ENCODE assay signal across 11 cellular contexts in the genomic region with DNA sequence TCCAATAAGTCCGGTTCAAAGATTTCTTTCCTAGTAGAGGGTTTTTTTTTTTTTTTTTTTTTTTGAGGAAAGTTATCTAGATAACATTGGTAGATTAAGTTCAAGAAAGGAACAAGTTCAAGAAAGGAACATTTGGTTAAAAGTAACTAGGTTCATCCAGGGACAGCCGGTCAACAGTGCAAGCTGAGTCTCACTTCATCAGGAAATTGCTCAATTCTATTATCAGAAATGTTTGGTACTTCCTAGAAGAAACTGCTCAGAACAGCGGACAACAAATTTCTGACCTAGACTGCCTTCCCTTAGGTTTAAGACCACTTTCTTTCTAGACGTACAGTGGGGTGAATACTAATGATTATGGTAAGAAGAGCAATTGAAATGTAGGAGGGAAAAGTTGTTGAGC. TPM values are rescaled to one million over a fixed set of nuclear protein-coding genes. Genes with fewer than 3 reads are reported as not detected.
DNase-seq lines count a peak whose midpoint lies in the region; ATAC-seq and TF ChIP-seq lines count a peak whose summit lies in the region.
"Had no signal": no experiment of that assay in that cellular context is flagged by ENCODE, and none has a peak within 500 bp of the region (broad histone marks: within the 10 kb centered on the region; RNA-seq: fewer than 3 reads in every experiment).

No MANE protein-coding gene starts in this region.

- peak overlapping the region; percentile 33 for H3K4me3 ChIP-seq in CD4-positive, CD25-positive, alpha-beta regulatory T cell (ENCODE audit: low read depth, low read length)
- H3K4me3 ChIP-seq in endodermal cell (ENCODE audit: low read length): no peak overlapping the region
- H3K4me3 ChIP-seq: GM12878 had no signal

- no peaks in the 10 kb centered on the region for H3K36me3 ChIP-seq in CD4-positive, CD25-positive, alpha-beta regulatory T cell (ENCODE audit: control insufficient read depth, insufficient read depth, low read length)
- H3K36me3 ChIP-seq in endodermal cell (ENCODE audit: control insufficient read depth, insufficient read depth, low read length): no peaks in the 10 kb centered on the region

- H3K4me1 ChIP-seq in CD4-positive, CD25-positive, alpha-beta regulatory T cell (ENCODE audit: control insufficient read depth, insufficient read depth, low read length, poor library complexity, severe bottlenecking): peaks cover 77% of the 10 kb centered on the region
- H3K4me1 ChIP-seq in endodermal cell (ENCODE audit: control insufficient read depth, insufficient read depth, low read length): no peaks in the 10 kb centered on the region

- no peaks in the 10 kb centered on the region for H3K27me3 ChIP-seq in CD4-positive, CD25-positive, alpha-beta regulatory T cell (ENCODE audit: control insufficient read depth, insufficient read depth, low read length)
- H3K27me3 ChIP-seq in endodermal cell (ENCODE audit: control insufficient read depth, insufficient read depth, low read length, poor library complexity, severe bottlenecking): no peaks in the 10 kb centered on the region

- H3K9me3 ChIP-seq in CD4-positive, CD25-positive, alpha-beta regulatory T cell (ENCODE audit: control insufficient read depth in 2 of 2, low read length in 2 of 2): no peaks in the 10 kb centered on the region
- no peaks in the 10 kb centered on the region for H3K9me3 ChIP-seq in endodermal cell (ENCODE audit: control insufficient read depth, low read length)
- H3K9me3 ChIP-seq: SK-N-SH had no signal

- no peak for TF ChIP-seq CTCF in endodermal cell (conservative IDR thresholded peaks at IDR 0.05)

- WGBS in endodermal cell (ENCODE audit: insufficient coverage in 1 of 2, insufficient read length in 1 of 2), 2 experiments: 91 to 96% methylated on average over 4 of the region's 4 CpGs

- no peak overlapping the region for H3K9ac ChIP-seq in endodermal cell (ENCODE audit: extremely low read depth, low read length, poor library complexity, severe bottlenecking)
- H3K9ac ChIP-seq: SK-N-SH had no signal

- H3K9me3 Mint-ChIP-seq in CD4-positive, CD25-positive, alpha-beta regulatory T cell: peaks cover 0 to 3% (median 0%) of the 10 kb centered on the region in 7 donors
- H3K9me3 Mint-ChIP-seq in endodermal cell: no peaks in the 10 kb centered on the region
- H3K9me3 Mint-ChIP-seq in natural killer cell treated with Interleukin-12 subunit alpha and Interleukin-12 subunit beta and Interleukin-15 and Interleukin-18, amount 100 ng/mL, for 72 hours: peaks cover 10% of the 10 kb centered on the region
- no peaks in the 10 kb centered on the region for H3K9me3 Mint-ChIP-seq in stimulated activated naive B cell treated with anti-CD40 and anti-IgM and Interleukin-4, amounts not matched to agents 10 μg/mL and 1 μg/mL and 100 μg/mL, for 72 hours

- H3K27ac Mint-ChIP-seq in CD4-positive, CD25-positive, alpha-beta regulatory T cell: peak overlapping the region; percentile 81 to 97 (median 89)
- no peak overlapping the region for H3K27ac Mint-ChIP-seq in endodermal cell
- peak overlapping the region; percentile 97 for H3K27ac Mint-ChIP-seq in natural killer cell treated with Interleukin-12 subunit alpha and Interleukin-12 subunit beta and Interleukin-15 and Interleukin-18, amount 100 ng/mL, for 72 hours
- no peak overlapping the region for H3K27ac Mint-ChIP-seq in stimulated activated naive B cell treated with anti-CD40 and anti-IgM and Interleukin-4, amounts not matched to agents 10 μg/mL and 1 μg/mL and 100 μg/mL, for 72 hours

- ATAC-seq in CD4-positive, CD25-positive, alpha-beta regulatory T cell (ENCODE audit: low read depth in 2 of 2): no peak
- peak; percentile 43 to 69 for ATAC-seq in natural killer cell treated with Interleukin-12 subunit alpha and Interleukin-12 subunit beta and Interleukin-15 and Interleukin-18, amount 100 ng/mL, for 72 hours
- no peak for ATAC-seq in stimulated activated naive B cell treated with anti-CD40 and anti-IgM and Interleukin-4, amounts not matched to agents 10 μg/mL and 1 μg/mL and 100 μg/mL, for 72 hours (replicated peaks)
- ATAC-seq: GM12878 had no signal

- H3K36me3 Mint-ChIP-seq in CD4-positive, CD25-positive, alpha-beta regulatory T cell: peaks cover 6% of the 10 kb centered on the region
- no peaks in the 10 kb centered on the region for H3K36me3 Mint-ChIP-seq in endodermal cell (ENCODE audit: low read depth)
- peaks cover 22% of the 10 kb centered on the region for H3K36me3 Mint-ChIP-seq in natural killer cell treated with Interleukin-12 subunit alpha and Interleukin-12 subunit beta and Interleukin-15 and Interleukin-18, amount 100 ng/mL, for 72 hours
- peaks cover 1 to 3% of the 10 kb centered on the region in 2 donors for H3K36me3 Mint-ChIP-seq in stimulated activated naive B cell treated with anti-CD40 and anti-IgM and Interleukin-4, amounts not matched to agents 10 μg/mL and 1 μg/mL and 100 μg/mL, for 72 hours

- H3K4me3 Mint-ChIP-seq in CD4-positive, CD25-positive, alpha-beta regulatory T cell: peak overlapping the region; percentile 33 to 85 (median 54)
- H3K4me3 Mint-ChIP-seq in endodermal cell: no peak overlapping the region
- H3K4me3 Mint-ChIP-seq in natural killer cell treated with Interleukin-12 subunit alpha and Interleukin-12 subunit beta and Interleukin-15 and Interleukin-18, amount 100 ng/mL, for 72 hours: peak overlapping the region; percentile 95
- H3K4me3 Mint-ChIP-seq in stimulated activated naive B cell treated with anti-CD40 and anti-IgM and Interleukin-4, amounts not matched to agents 10 μg/mL and 1 μg/mL and 100 μg/mL, for 72 hours: no peak overlapping the region

- peaks cover 6% of the 10 kb centered on the region for H3K27me3 Mint-ChIP-seq in CD4-positive, CD25-positive, alpha-beta regulatory T cell
- H3K27me3 Mint-ChIP-seq in endodermal cell (ENCODE audit: insufficient read depth): no peaks in the 10 kb centered on the region
- no peaks in the 10 kb centered on the region for H3K27me3 Mint-ChIP-seq in natural killer cell treated with Interleukin-12 subunit alpha and Interleukin-12 subunit beta and Interleukin-15 and Interleukin-18, amount 100 ng/mL, for 72 hours
- no peaks in the 10 kb centered on the region for H3K27me3 Mint-ChIP-seq in stimulated activated naive B cell treated with anti-CD40 and anti-IgM and Interleukin-4, amounts not matched to agents 10 μg/mL and 1 μg/mL and 100 μg/mL, for 72 hours

- DNase-seq in CD4-positive, CD25-positive, alpha-beta regulatory T cell: peak in 1 of 3 donors; percentile 85
- DNase-seq in OCI-M1 (lab: John Stamatoyannopoulos, UW) (peak; percentile 90), endodermal cell (peak; percentile 8), amniotic stem cell (lab: John Stamatoyannopoulos, UW) (no peak), midbrain (lab: John Stamatoyannopoulos, UW) (no peak)
- DNase-seq in natural killer cell treated with Interleukin-12 subunit alpha and Interleukin-12 subunit beta and Interleukin-15 and Interleukin-18, amount 100 ng/mL, for 72 hours (ENCODE audit: low spot score): peak; percentile 75
- no peak for DNase-seq in stimulated activated naive CD4-positive, alpha-beta T cell (lab: John Stamatoyannopoulos, UW)
- DNase-seq in stimulated activated naive B cell treated with anti-CD40 and anti-IgM and Interleukin-4, amounts not matched to agents 10 μg/mL and 1 μg/mL and 100 μg/mL, for 72 hours: no peak
- DNase-seq: NCI-H2227 treated with DMSO at 0.1 percent for 48 hours, SK-N-SH had no signal

- peaks cover 26 to 80% (median 59%) of the 10 kb centered on the region in 4 donors for H3K4me1 Mint-ChIP-seq in CD4-positive, CD25-positive, alpha-beta regulatory T cell
- no peaks in the 10 kb centered on the region for H3K4me1 Mint-ChIP-seq in endodermal cell
- peaks cover 58 to 73% of the 10 kb centered on the region in 2 donors for H3K4me1 Mint-ChIP-seq in natural killer cell treated with Interleukin-12 subunit alpha and Interleukin-12 subunit beta and Interleukin-15 and Interleukin-18, amount 100 ng/mL, for 72 hours (ENCODE audit: low read depth in 2 of 2)
- peaks cover 53 to 66% of the 10 kb centered on the region in 2 donors for H3K4me1 Mint-ChIP-seq in stimulated activated naive B cell treated with anti-CD40 and anti-IgM and Interleukin-4, amounts not matched to agents 10 μg/mL and 1 μg/mL and 100 μg/mL, for 72 hours

- H3K27ac ChIP-seq in CD4-positive, CD25-positive, alpha-beta regulatory T cell (ENCODE audit: insufficient read depth, low read length, poor library complexity, severe bottlenecking): peak overlapping the region; percentile 61
- no peak overlapping the region for H3K27ac ChIP-seq in endodermal cell (ENCODE audit: low read depth, low read length)

RNA-seq across cellular contexts. Expression of gene IL2RA, which starts 3.7 kb away (rescaled TPM):
- 220 TPM for total RNA-seq in CD4-positive, CD25-positive, alpha-beta regulatory T cell
- 100 to 1,000 TPM; 159 to 261 (median 179) TPM for polyA plus RNA-seq in CD4-positive, CD25-positive, alpha-beta regulatory T cell
- not detected for total RNA-seq in endodermal cell
- polyA plus RNA-seq in endodermal cell (2013, experiment 1 of 2): not detected
- not detected for polyA plus RNA-seq in endodermal cell (2013, experiment 2 of 2)
- total RNA-seq in natural killer cell treated with Interleukin-12 subunit alpha and Interleukin-12 subunit beta and Interleukin-15 and Interleukin-18, amount 100 ng/mL, for 72 hours: 1,000 to 10,000 TPM; 1,064 to 1,187 TPM
- polyA plus RNA-seq: SK-N-SH had no signal

RNA-seq across cellular contexts. Expression of gene RBM17, which starts 23.0 kb away (rescaled TPM):
- total RNA-seq in CD4-positive, CD25-positive, alpha-beta regulatory T cell: 168 TPM
- 10 to 100 TPM; 63.6 to 88.2 (median 65.7) TPM for polyA plus RNA-seq in CD4-positive, CD25-positive, alpha-beta regulatory T cell
- 100 to 1,000 TPM; 123 to 139 TPM for total RNA-seq in endodermal cell
- polyA plus RNA-seq in endodermal cell (2013, experiment 1 of 2): 93.5 TPM
- polyA plus RNA-seq in endodermal cell (2013, experiment 2 of 2): 77.6 TPM
- total RNA-seq in natural killer cell treated with Interleukin-12 subunit alpha and Interleukin-12 subunit beta and Interleukin-15 and Interleukin-18, amount 100 ng/mL, for 72 hours: 100 to 1,000 TPM; 195 to 294 TPM

Comparison
In these comparisons a context has a peak if more than half of its experiments do, and no peak if none do; other contexts are left out.
1. ATAC-seq: peak in natural killer cell treated with Interleukin-12 subunit alpha and Interleukin-12 subunit beta and Interleukin-15 and Interleukin-18, amount 100 ng/mL, for 72 hours (2 of 2); none in CD4-positive, CD25-positive, alpha-beta regulatory T cell (0 of 2) and stimulated activated naive B cell treated with anti-CD40 and anti-IgM and Interleukin-4, amounts not matched to agents 10 μg/mL and 1 μg/mL and 100 μg/mL, for 72 hours (0 of 2).
2. DNase-seq: peak in OCI-M1 (single experiment), endodermal cell (single experiment) and natural killer cell treated with Interleukin-12 subunit alpha and Interleukin-12 subunit beta and Interleukin-15 and Interleukin-18, amount 100 ng/mL, for 72 hours (single experiment); none in amniotic stem cell (single experiment), stimulated activated naive CD4-positive, alpha-beta T cell (0 of 6), midbrain (single experiment) and stimulated activated naive B cell treated with anti-CD40 and anti-IgM and Interleukin-4, amounts not matched to agents 10 μg/mL and 1 μg/mL and 100 μg/mL, for 72 hours (single experiment).
3. H3K27ac Mint-ChIP-seq: peak in CD4-positive, CD25-positive, alpha-beta regulatory T cell (3 of 3) and natural killer cell treated with Interleukin-12 subunit alpha and Interleukin-12 subunit beta and Interleukin-15 and Interleukin-18, amount 100 ng/mL, for 72 hours (2 of 2); none in endodermal cell (single experiment) and stimulated activated naive B cell treated with anti-CD40 and anti-IgM and Interleukin-4, amounts not matched to agents 10 μg/mL and 1 μg/mL and 100 μg/mL, for 72 hours (single experiment).
4. H3K4me3 Mint-ChIP-seq: peak in CD4-positive, CD25-positive, alpha-beta regulatory T cell (4 of 4) and natural killer cell treated with Interleukin-12 subunit alpha and Interleukin-12 subunit beta and Interleukin-15 and Interleukin-18, amount 100 ng/mL, for 72 hours (single experiment); none in endodermal cell (single experiment) and stimulated activated naive B cell treated with anti-CD40 and anti-IgM and Interleukin-4, amounts not matched to agents 10 μg/mL and 1 μg/mL and 100 μg/mL, for 72 hours (0 of 2).
5. RNA of gene IL2RA, which starts 3.7 kb away (total RNA-seq): 1,064 to 1,187 TPM in natural killer cell treated with Interleukin-12 subunit alpha and Interleukin-12 subunit beta and Interleukin-15 and Interleukin-18, amount 100 ng/mL, for 72 hours and 220 TPM in CD4-positive, CD25-positive, alpha-beta regulatory T cell (single experiment); not detected in endodermal cell; every median in the first group is over 100 times any median in the second.